Comparison of ENCODE assay signal across 25 cellular contexts in the genomic region with DNA sequence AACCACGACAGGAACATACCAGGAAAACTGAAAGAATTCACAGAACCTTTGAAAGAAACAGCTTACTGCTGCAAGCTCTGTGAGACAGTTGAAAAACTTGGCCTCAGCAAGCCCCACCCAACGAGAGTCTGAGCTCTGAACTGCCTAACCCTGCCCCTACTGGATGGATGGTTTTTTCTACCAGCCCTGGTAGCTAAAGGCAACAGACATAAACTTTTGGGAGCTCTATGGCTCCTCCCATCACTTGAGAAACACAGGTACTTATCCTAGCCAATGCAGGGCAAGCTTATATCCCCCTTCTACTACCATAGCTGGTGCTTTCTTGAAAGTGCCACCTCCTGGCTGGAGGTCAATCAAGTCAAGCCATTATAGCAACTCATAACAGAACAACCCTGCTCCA.
"Had no signal": no experiment of that assay in that cellular context is flagged by ENCODE, and none has a peak within 500 bp of the region (broad histone marks: within the 10 kb centered on the region; RNA-seq: fewer than 3 reads in every experiment).

No MANE protein-coding gene starts in this region.

- DNase-seq: effector memory CD8-positive, alpha-beta T cell; hypothalamus; immature natural killer cell; left ventricle myocardium superior; lower lobe of right lung; mucosa of descending colon; naive B cell; pancreas; retina; right lobe of liver; small intestine; stimulated activated CD4-positive, alpha-beta T cell treated with anti-CD3 and anti-CD28 coated beads, Interleukin-15, amount 100 ng/mL, for 24 hours; stimulated activated CD4-positive, alpha-beta T cell treated with anti-CD3 and anti-CD28 coated beads, Interleukin-2, amount 100 ng/mL, for 48 hours; stimulated activated naive B cell treated with anti-CD40 and anti-IgM and Interleukin-4, amounts not matched to agents 10 μg/mL and 1 μg/mL and 100 μg/mL, for 72 hours; upper lobe of left lung had no signal

- FAIRE-seq: frontal cortex, keratinocyte, pancreas, small intestine, urothelium cell line had no signal

- H3K27ac ChIP-seq: coronary artery, lower lobe of right lung, neutrophil, pancreas, right lobe of liver, thoracic aorta, tibial nerve, upper lobe of left lung had no signal

- H3K4me3 Mint-ChIP-seq: effector memory CD8-positive, alpha-beta T cell; immature natural killer cell; naive B cell; natural killer cell treated with Interleukin-12 subunit alpha and Interleukin-12 subunit beta and Interleukin-15 and Interleukin-18, amount 100 ng/mL, for 72 hours; neural crest cell; stimulated activated naive B cell treated with anti-CD40 and anti-IgM and Interleukin-4, amounts not matched to agents 10 μg/mL and 1 μg/mL and 100 μg/mL, for 72 hours; stimulated activated naive CD8-positive, alpha-beta T cell treated with anti-CD3 and anti-CD28 coated beads, Interleukin-15, Interleukin-2, amounts not matched to agents 100 ng/mL and 50 ng/mL, for 24 hours had no signal

- H3K4me3 ChIP-seq: coronary artery, lower lobe of right lung, mucosa of descending colon, pancreas, right lobe of liver, thoracic aorta, tibial nerve, upper lobe of left lung had no signal

- H3K27ac Mint-ChIP-seq: effector memory CD8-positive, alpha-beta T cell; immature natural killer cell; naive B cell; natural killer cell treated with Interleukin-12 subunit alpha and Interleukin-12 subunit beta and Interleukin-15 and Interleukin-18, amount 100 ng/mL, for 72 hours; stimulated activated naive B cell treated with anti-CD40 and anti-IgM and Interleukin-4, amounts not matched to agents 10 μg/mL and 1 μg/mL and 100 μg/mL, for 72 hours; stimulated activated naive CD8-positive, alpha-beta T cell treated with anti-CD3 and anti-CD28 coated beads, Interleukin-15, Interleukin-2, amounts not matched to agents 100 ng/mL and 50 ng/mL, for 24 hours had no signal

- H3K4me1 ChIP-seq: lower lobe of right lung, pancreas, right lobe of liver, tibial nerve, upper lobe of left lung had no signal

- H3K27me3 ChIP-seq: neutrophil, pancreas, right lobe of liver, tibial nerve, upper lobe of left lung had no signal

- H3K27me3 Mint-ChIP-seq: effector memory CD8-positive, alpha-beta T cell; naive B cell; natural killer cell treated with Interleukin-12 subunit alpha and Interleukin-12 subunit beta and Interleukin-15 and Interleukin-18, amount 100 ng/mL, for 72 hours; stimulated activated naive B cell treated with anti-CD40 and anti-IgM and Interleukin-4, amounts not matched to agents 10 μg/mL and 1 μg/mL and 100 μg/mL, for 72 hours; stimulated activated naive CD8-positive, alpha-beta T cell treated with anti-CD3 and anti-CD28 coated beads, Interleukin-15, Interleukin-2, amounts not matched to agents 100 ng/mL and 50 ng/mL, for 24 hours had no signal

- H3K9me3 ChIP-seq: lower lobe of right lung, mucosa of descending colon, pancreas, right lobe of liver, tibial nerve, upper lobe of left lung had no signal

- H3K36me3 ChIP-seq: lower lobe of right lung, neutrophil, pancreas, right lobe of liver, thoracic aorta, tibial nerve, upper lobe of left lung had no signal

- H3K4me1 Mint-ChIP-seq: immature natural killer cell; naive B cell; neural crest cell; stimulated activated naive B cell treated with anti-CD40 and anti-IgM and Interleukin-4, amounts not matched to agents 10 μg/mL and 1 μg/mL and 100 μg/mL, for 72 hours had no signal

- H3K36me3 Mint-ChIP-seq: naive B cell; stimulated activated naive B cell treated with anti-CD40 and anti-IgM and Interleukin-4, amounts not matched to agents 10 μg/mL and 1 μg/mL and 100 μg/mL, for 72 hours had no signal

- ATAC-seq: effector memory CD8-positive, alpha-beta T cell; left ventricle myocardium superior; lower lobe of right lung; mucosa of descending colon; natural killer cell treated with Interleukin-12 subunit alpha and Interleukin-12 subunit beta and Interleukin-15 and Interleukin-18, amount 100 ng/mL, for 72 hours; pancreas; right lobe of liver; stimulated activated naive B cell treated with anti-CD40 and anti-IgM and Interleukin-4, amounts not matched to agents 10 μg/mL and 1 μg/mL and 100 μg/mL, for 72 hours had no signal
